7 cellular contexts compared by ENCODE assay signal in genomic region chr10:27242951-27243551, GRCh38. TPM values are rescaled to one million over a fixed set of nuclear protein-coding genes. Genes with fewer than 3 reads are reported as not detected.
DNase-seq lines count a peak whose midpoint lies in the region; ATAC-seq and TF ChIP-seq lines count a peak whose summit lies in the region.

No MANE protein-coding gene starts in this region.

- intact Hi-C loops in left colon (cut with DNase I, micrococcal nuclease) = no loop called here

- no peak for TF ChIP-seq CTCF in coronary artery (IDR thresholded peaks at IDR 0.05)

- ATAC-seq in GM18499 (IDR thresholded peaks at IDR 0.05; ENCODE audit: insufficient read depth, unreplicated experiment) (peak; percentile 23), HG02678 (IDR thresholded peaks at IDR 0.05; ENCODE audit: unreplicated experiment) (peak; percentile 40), left colon (peak; percentile 65)
- peak; percentile 34 to 47 for ATAC-seq in activated CD4-positive, CD25-positive, alpha-beta regulatory T cell treated with anti-CD3 and anti-CD28 coated beads, Interleukin-2, amount 50 U/mL, for 24 hours

- DNase-seq in NCI-H2227 (lab: John Stamatoyannopoulos, UW; ENCODE audit: unreplicated experiment) (peak; percentile 47), coronary artery (ENCODE audit: low spot score) (no peak), left colon (peak; percentile 63 to 79)
- peak in 3 of 4 experiments; percentile 16 to 60 (median 56) for DNase-seq in stimulated activated CD4-positive, alpha-beta T cell treated with anti-CD3 and anti-CD28 coated beads, Interleukin-1b, Interleukin-23, amount 100 ng/mL, for 24 hours (ENCODE audit: low read depth in 4 of 4, low spot score in 1 of 4)

- H3K4me3 ChIP-seq in coronary artery = peak overlapping the region; percentile 86

- H3K27ac ChIP-seq in coronary artery = peak overlapping the region; percentile 98 to 99

RNA-seq across cellular contexts. Expression of gene ACBD5, which starts 2.5 kb away (rescaled TPM):
- total RNA-seq in left colon = 10 to 100 TPM; 36.3 to 39.4 TPM
